In genomic region chrX:103773445-103773844, GRCh38 we compare ENCODE assay signal across 12 cellular contexts. TPM values are rescaled to one million over a fixed set of nuclear protein-coding genes. Genes with fewer than 3 reads are reported as not detected.
A peak's percentile ranks its signal among the peaks of the same experiment; 100 is the strongest.
DNase-seq lines count a peak whose midpoint lies in the region; ATAC-seq and TF ChIP-seq lines count a peak whose summit lies in the region.
"Had no signal": no experiment of that assay in that cellular context is flagged by ENCODE, and none has a peak within 500 bp of the region (broad histone marks: within the 10 kb centered on the region; RNA-seq: fewer than 3 reads in every experiment).

No MANE protein-coding gene starts in this region.

- CTCF ChIA-PET in WTC11 (lab: Charles Lee), result interaction anchor here (0.7 to 1.3 kb wide), 4 partner anchors 19 to 62 kb away, joined by 4 to 7 read pairs (median 6); partner anchors contain the start of gene TMEM31

- TF ChIP-seq CTCF in WTC11 (IDR thresholded peaks at IDR 0.05) (no peak), neural crest cell (conservative IDR thresholded peaks at IDR 0.05) (no peak), heart left ventricle (IDR thresholded peaks at IDR 0.05) (no peak)

- ATAC-seq in WTC11, result no peak
- ATAC-seq in heart left ventricle, result no peak
- no peak for ATAC-seq in HG02884 (IDR thresholded peaks at IDR 0.05; ENCODE audit: unreplicated experiment)

- H3K27ac ChIP-seq in temporal lobe (ENCODE audit: low read depth, low read length), result peak overlapping the region; percentile 94
- H3K27ac ChIP-seq in heart left ventricle, result no peak overlapping the region
- H3K27ac ChIP-seq: C4-2B had no signal

- H3K27me3 ChIP-seq in heart left ventricle, result peaks cover 0 to 17% (median 0%) of the 10 kb centered on the region in 9 donors

- H3K4me3 ChIP-seq in heart left ventricle, result no peak overlapping the region

- H3K4me1 Mint-ChIP-seq in WTC11 (peaks cover 55% of the 10 kb centered on the region), neural crest cell (peaks cover 46% of the 10 kb centered on the region)

- TF ChIP-seq POLR2A in heart left ventricle (IDR thresholded peaks at IDR 0.05), result no peak

- intact Hi-C loops in heart left ventricle (cut with DNase I), result loop anchor here in 8 of 10 donors (5.0 to 10.0 kb wide), 5 partner anchors 49 to 241 kb away; partner anchors contain the start of gene TMEM31 (in 6 of the 8)

- H3K27me3 Mint-ChIP-seq in WTC11 (ENCODE audit: low read depth) (no peaks in the 10 kb centered on the region; the same call in 1 of the 2 replicates), neural crest cell (ENCODE audit: low read depth) (no peaks in the 10 kb centered on the region)

- 47 to 73% (median 57%) methylated on average over 3 of the region's 3 CpGs for WGBS in heart left ventricle, 4 donors

- H3K4me3 Mint-ChIP-seq in WTC11, result no peak overlapping the region
- no peak overlapping the region for H3K4me3 Mint-ChIP-seq in neural crest cell

- H3K9me3 Mint-ChIP-seq in WTC11, result no peaks in the 10 kb centered on the region
- no peaks in the 10 kb centered on the region for H3K9me3 Mint-ChIP-seq in neural crest cell

- H3K4me1 ChIP-seq in heart left ventricle, result no peaks in the 10 kb centered on the region

- H3K36me3 Mint-ChIP-seq in WTC11 (peaks cover 14% of the 10 kb centered on the region; the same call in 1 of the 2 replicates), neural crest cell (ENCODE audit: low read depth) (no peaks in the 10 kb centered on the region)

- no peaks in the 10 kb centered on the region for H3K9me3 ChIP-seq in heart left ventricle

- H3K27ac Mint-ChIP-seq in WTC11, result peak overlapping the region; percentile 32; the same call in 1 of the 2 replicates
- peak overlapping the region; percentile 60 for H3K27ac Mint-ChIP-seq in neural crest cell (ENCODE audit: unreplicated experiment)

- POLR2A ChIA-PET in WTC11 (lab: Charles Lee), result no interaction called here

- DNase-seq in WTC11 (ENCODE audit: low spot score) (no peak), globus pallidus (ENCODE audit: low spot score) (peak; percentile 83), neural crest cell (ENCODE audit: low read depth, low spot score) (no peak), heart left ventricle (no peak), 8988T (no peak)
- DNase-seq: NCI-H2081 treated with DMSO at 0.1 percent for 48 hours, NCI-H510A, NCI-H774 had no signal

- H3K36me3 ChIP-seq in heart left ventricle, result no peaks in the 10 kb centered on the region

TF ChIP-seq in WTC11, 78 proteins besides CTCF, POLR2A, EP300 and RAD21:
- TF ChIP-seq FOXK1 (CRISPR knock-in tag; IDR thresholded peaks at IDR 0.05) (no peak), KAT7 (CRISPR knock-in tag; IDR thresholded peaks at IDR 0.05; ENCODE audit: borderline replicate concordance) (no peak), EMX1 (CRISPR knock-in tag; IDR thresholded peaks at IDR 0.05) (no peak), ATF3 (CRISPR knock-in tag; conservative IDR thresholded peaks at IDR 0.05) (no peak), NR3C1 (CRISPR knock-in tag; conservative IDR thresholded peaks at IDR 0.05; ENCODE audit: low read depth) (no peak), FOXP1 (CRISPR knock-in tag; IDR thresholded peaks at IDR 0.05; ENCODE audit: borderline replicate concordance) (no peak), NFATC4 (CRISPR knock-in tag; IDR thresholded peaks at IDR 0.05) (no peak), TEAD1 (CRISPR knock-in tag; IDR thresholded peaks at IDR 0.05) (no peak), TCF7 (CRISPR knock-in tag; IDR thresholded peaks at IDR 0.05; ENCODE audit: low read depth) (no peak), ZNF121 (CRISPR knock-in tag; IDR thresholded peaks at IDR 0.05) (no peak), NFE2L1 (CRISPR knock-in tag; IDR thresholded peaks at IDR 0.05) (no peak), AFF4 (CRISPR knock-in tag; IDR thresholded peaks at IDR 0.05; ENCODE audit: borderline replicate concordance) (no peak), ATF1 (CRISPR knock-in tag; IDR thresholded peaks at IDR 0.05) (no peak), USF2 (CRISPR knock-in tag; IDR thresholded peaks at IDR 0.05) (no peak), SMAD4 (CRISPR knock-in tag; IDR thresholded peaks at IDR 0.05) (no peak), ZBTB43 (CRISPR knock-in tag; IDR thresholded peaks at IDR 0.05) (no peak)

RNA-seq across cellular contexts. Expression of gene PLP1, which starts 3.2 kb away (rescaled TPM):
- total RNA-seq in WTC11 (2021) (29.2 to 31.3 TPM (median 29.5 TPM) in 3 replicates), neural crest cell (265 and 288 TPM in 2 replicates), temporal lobe (10.1 TPM), heart left ventricle (10 to 100 TPM in 1 of 9 donors, 1 to 10 TPM in 8; 1.2 to 12.5 (median 4.1) TPM)
- polyA plus RNA-seq in heart left ventricle, result 1 to 10 TPM; 1.5 to 2.9 TPM
- total RNA-seq: OCI-LY7 had no signal

RNA-seq across cellular contexts. Expression of gene RAB9B, which starts 58.6 kb away (rescaled TPM):
- total RNA-seq in WTC11 (2021) (0.22 to 0.44 TPM (median 0.25 TPM) in 3 replicates), neural crest cell (3.4 and 3.7 TPM in 2 replicates), temporal lobe (33.2 TPM), heart left ventricle (10 to 100 TPM in 8 of 9 donors, 1 to 10 TPM in 1; 7.6 to 44.7 (median 28.4) TPM)
- 1 to 10 TPM; 6.8 to 8.3 TPM for polyA plus RNA-seq in heart left ventricle
